33 cellular contexts compared by ENCODE assay signal in the genomic region with DNA sequence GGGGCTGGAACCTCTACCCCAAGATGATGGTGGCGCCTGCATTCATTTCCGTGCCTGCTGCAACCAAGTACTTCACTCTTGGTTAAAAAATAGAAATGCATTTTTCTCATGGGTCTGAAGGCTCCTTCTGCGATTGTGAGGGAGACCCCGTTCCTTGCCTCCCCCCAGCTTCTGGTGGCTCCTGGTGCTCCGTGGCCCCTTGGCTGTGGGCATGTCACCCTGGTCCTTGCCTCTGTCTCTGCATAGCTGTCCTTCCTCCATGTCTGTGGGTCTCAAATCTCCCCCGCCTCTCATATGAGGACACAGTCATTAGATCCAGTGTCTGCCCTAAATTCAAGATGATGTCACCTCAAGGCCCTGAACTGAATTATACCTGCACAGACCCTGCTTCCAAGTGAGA.
"Had no signal": no experiment of that assay in that cellular context is flagged by ENCODE, and none has a peak within 500 bp of the region (broad histone marks: within the 10 kb centered on the region; RNA-seq: fewer than 3 reads in every experiment).

No MANE protein-coding gene starts in this region.

- H3K9me3 Mint-ChIP-seq: activated CD4-positive, alpha-beta T cell treated with anti-CD3 and anti-CD28 coated beads, Interleukin-2, amount 10 ng/mL, durations not matched to agents 24 days and 14 days; activated T-cell treated with anti-CD3 and anti-CD28 coated beads, Interleukin-2, amount 50 U/mL, for 4 hours; T-helper 2 cell treated with Interferon-gamma antibody and Interleukin-4, amounts not matched to agents 5 μg/mL and 100 μg/mL, for 36 hours had no signal

- FAIRE-seq: astrocyte, bronchial epithelial cell, colon had no signal

- H3K9me3 ChIP-seq: gastrocnemius medialis had no signal

- DNase-seq: activated B cell treated with CpG ODN at 0.5 μM for 24 hours; activated CD4-positive, alpha-beta T cell treated with anti-CD3 and anti-CD28 coated beads for 36 hours; activated CD4-positive, alpha-beta T cell treated with anti-CD3 and anti-CD28 coated beads, Interleukin-2, amount 10 ng/mL, durations not matched to agents 24 days and 14 days; activated CD4-positive, alpha-beta T cell treated with anti-CD3 and anti-CD28 coated beads, Interleukin-2, amount 50 U/mL, for 4 hours; activated CD8-positive, alpha-beta T cell treated with anti-CD3 and anti-CD28 coated beads, Interleukin-2, amount 10 ng/mL, durations not matched to agents 7 days and 5 days; activated effector memory CD4-positive, alpha-beta T cell treated with Interleukin-2 at 50 U/mL for 16 hours; activated gamma-delta T cell treated with Interleukin-2 at 50 U/mL for 16 hours; activated naive CD4-positive, alpha-beta T cell treated with anti-CD3 and anti-CD28 coated beads, Interleukin-2, amount 50 U/mL, for 16 hours; activated naive CD4-positive, alpha-beta T cell treated with Interleukin-2 at 50 U/mL for 16 hours; activated T-cell treated with anti-CD3 and anti-CD28 coated beads, Interleukin-2, amount 50 U/mL, for 4 hours; amniotic stem cell; anterior cingulate cortex; brain microvascular endothelial cell; caudate nucleus; cortex of kidney; dermis blood vessel endothelial cell; effector CD4-positive, alpha-beta T cell; effector memory CD8-positive, alpha-beta T cell; erythroblast; gastrocnemius medialis; glutamatergic neuron; T-helper 1 cell; T-helper 17 cell; T1000; WERI-Rb-1 had no signal

- H3K27me3 ChIP-seq: brain microvascular endothelial cell, foreskin keratinocyte, gastrocnemius medialis had no signal

- H3K36me3 Mint-ChIP-seq: activated naive CD8-positive, alpha-beta T cell had no signal

- H3K4me1 Mint-ChIP-seq: activated B cell treated with CpG ODN at 0.5 μM for 24 hours; activated CD4-positive, alpha-beta T cell treated with anti-CD3 and anti-CD28 coated beads for 36 hours; activated CD4-positive, alpha-beta T cell treated with anti-CD3 and anti-CD28 coated beads, Interleukin-2, amount 10 ng/mL, durations not matched to agents 24 days and 14 days; activated T-helper 17 cell treated with anti-CD3 and anti-CD28 coated beads, Interleukin-2, amount 50 U/mL, for 72 hours; T-helper 17 cell had no signal

- H3K27ac ChIP-seq: brain microvascular endothelial cell, esophagus muscularis mucosa, foreskin keratinocyte, WERI-Rb-1 had no signal

- H3K4me1 ChIP-seq: esophagus muscularis mucosa, foreskin keratinocyte had no signal

- H3K27me3 Mint-ChIP-seq: activated B cell treated with CpG ODN at 0.5 μM for 24 hours; activated CD4-positive, alpha-beta T cell treated with anti-CD3 and anti-CD28 coated beads for 36 hours; activated CD4-positive, alpha-beta T cell treated with anti-CD3 and anti-CD28 coated beads, Interleukin-2, amount 10 ng/mL, durations not matched to agents 24 days and 14 days; T-helper 17 cell had no signal

- H3K27ac Mint-ChIP-seq: activated B cell treated with CpG ODN at 0.5 μM for 24 hours; activated CD4-positive, alpha-beta T cell treated with anti-CD3 and anti-CD28 coated beads for 36 hours; activated CD4-positive, alpha-beta T cell treated with anti-CD3 and anti-CD28 coated beads, Interleukin-2, amount 10 ng/mL, durations not matched to agents 24 days and 14 days; activated CD8-positive, alpha-beta T cell treated with anti-CD3 and anti-CD28 coated beads, Interleukin-2, amount 10 ng/mL, durations not matched to agents 7 days and 5 days; activated naive CD8-positive, alpha-beta T cell; activated T-helper 17 cell treated with anti-CD3 and anti-CD28 coated beads, Interleukin-2, amount 50 U/mL, for 72 hours; effector memory CD8-positive, alpha-beta T cell; T-helper 17 cell; T-helper 2 cell treated with Interferon-gamma antibody and Interleukin-4, amounts not matched to agents 5 μg/mL and 100 μg/mL, for 36 hours had no signal

- H3K4me3 ChIP-seq: esophagus muscularis mucosa, gastrocnemius medialis had no signal

- H3K36me3 ChIP-seq: brain microvascular endothelial cell, esophagus muscularis mucosa, gastrocnemius medialis, WERI-Rb-1 had no signal

- H3K4me3 Mint-ChIP-seq: activated B cell treated with CpG ODN at 0.5 μM for 24 hours; activated CD4-positive, alpha-beta T cell treated with anti-CD3 and anti-CD28 coated beads for 36 hours; activated CD4-positive, alpha-beta T cell treated with anti-CD3 and anti-CD28 coated beads, Interleukin-2, amount 10 ng/mL, durations not matched to agents 24 days and 14 days; activated CD8-positive, alpha-beta T cell treated with anti-CD3 and anti-CD28 coated beads, Interleukin-2, amount 10 ng/mL, durations not matched to agents 7 days and 5 days; activated naive CD8-positive, alpha-beta T cell; activated T-cell treated with anti-CD3 and anti-CD28 coated beads, Interleukin-2, amount 50 U/mL, for 4 hours; activated T-helper 17 cell treated with anti-CD3 and anti-CD28 coated beads, Interleukin-2, amount 50 U/mL, for 72 hours; effector memory CD8-positive, alpha-beta T cell; T-helper 17 cell; T-helper 2 cell treated with Interferon-gamma antibody and Interleukin-4, amounts not matched to agents 5 μg/mL and 100 μg/mL, for 36 hours had no signal
